ENCODE assay signal across 16 cellular contexts in genomic region chr2:69604026-69604678, GRCh38. TPM values are rescaled to one million over a fixed set of nuclear protein-coding genes. Genes with fewer than 3 reads are reported as not detected.
DNase-seq lines count a peak whose midpoint lies in the region; ATAC-seq and TF ChIP-seq lines count a peak whose summit lies in the region.
"Had no signal": no experiment of that assay in that cellular context is flagged by ENCODE, and none has a peak within 500 bp of the region (broad histone marks: within the 10 kb centered on the region; RNA-seq: fewer than 3 reads in every experiment).

No MANE protein-coding gene starts in this region.

- H3K9me3 Mint-ChIP-seq in CD4-positive, CD25-positive, alpha-beta regulatory T cell: peaks cover 0 to 5% (median 0%) of the 10 kb centered on the region in 7 donors

- H3K79me1 ChIP-seq in IMR-90 (ENCODE audit: low read depth in 1 of 2, low read length in 2 of 2): peaks cover 39 to 85% of the 10 kb centered on the region in 2 experiments

- H4K20me1 ChIP-seq in IMR-90 (ENCODE audit: insufficient read depth, low read length): peaks cover 69% of the 10 kb centered on the region

- H2BK20ac ChIP-seq in IMR-90 (ENCODE audit: low read depth, low read length): no peak overlapping the region

- no peak overlapping the region for H4K5ac ChIP-seq in IMR-90 (ENCODE audit: low read depth, low read length)

- H3K4me3 ChIP-seq in CD4-positive, CD25-positive, alpha-beta regulatory T cell (ENCODE audit: low read depth, low read length): peak overlapping the region; percentile 28
- H3K4me3 ChIP-seq in IMR-90 (ENCODE audit: insufficient read depth, low read depth, low read length): no peak overlapping the region
- no peak overlapping the region for H3K4me3 ChIP-seq in body of pancreas
- H3K4me3 ChIP-seq in mesodermal cell (ENCODE audit: extremely low read depth, insufficient read depth, low read length, poor library complexity, severe bottlenecking): no peak overlapping the region
- no peak overlapping the region for H3K4me3 ChIP-seq in uterus
- H3K4me3 ChIP-seq: coronary artery, stomach had no signal

- peak overlapping the region in 2 of 3 donors; percentile 37 to 39 for H3K27ac Mint-ChIP-seq in CD4-positive, CD25-positive, alpha-beta regulatory T cell

- H2AFZ ChIP-seq in IMR-90 (replicated peaks; ENCODE audit: low read length, poor library complexity): no peak overlapping the region

- no peak overlapping the region for H2BK120ac ChIP-seq in IMR-90 (ENCODE audit: low read depth, low read length)

- H3K36me3 Mint-ChIP-seq in CD4-positive, CD25-positive, alpha-beta regulatory T cell: peaks cover 41% of the 10 kb centered on the region

- H2BK5ac ChIP-seq in IMR-90 (ENCODE audit: low read depth, low read length, poor library complexity, severe bottlenecking): no peak overlapping the region

- H2BK15ac ChIP-seq in IMR-90 (ENCODE audit: low read depth, low read length): no peak overlapping the region

- H3K27ac ChIP-seq in CD4-positive, CD25-positive, alpha-beta regulatory T cell (ENCODE audit: insufficient read depth, low read length, poor library complexity, severe bottlenecking): no peak overlapping the region
- no peak overlapping the region for H3K27ac ChIP-seq in IMR-90 (ENCODE audit: insufficient read depth, low read length)
- peak overlapping the region; percentile 0 to 77 (median 64) for H3K27ac ChIP-seq in body of pancreas
- H3K27ac ChIP-seq in mesodermal cell (ENCODE audit: low read depth, low read length, severe bottlenecking): peak overlapping the region; percentile 7
- no peak overlapping the region for H3K27ac ChIP-seq in uterus

- H3K27me3 Mint-ChIP-seq in CD4-positive, CD25-positive, alpha-beta regulatory T cell: no peaks in the 10 kb centered on the region

- H2AK5ac ChIP-seq in IMR-90 (ENCODE audit: low read depth, low read length): 0 out of 2 replicates have a peak overlapping the region, but pooled peaks have one; percentile 19

- no peak overlapping the region for H3K18ac ChIP-seq in IMR-90 (ENCODE audit: low read depth, low read length)

- H3K4me2 ChIP-seq in IMR-90 (ENCODE audit: low read depth, low read length): no peak overlapping the region

- BruUV-seq in IMR-90 (replicated peaks; lab: Mats Ljungman, UMichigan): no TSS peak

- peaks cover 15% of the 10 kb centered on the region for H3K9me1 ChIP-seq in IMR-90 (ENCODE audit: insufficient read depth, low read length)

- POLR2A ChIA-PET in IMR-90 (lab: Charles Lee; ENCODE audit: unreplicated experiment): interaction anchor here (0.8 kb wide), 1 partner anchor 10 kb away, joined by 3 read pairs; no protein-coding TSS in a partner anchor

- peak overlapping the region in 3 of 4 donors; percentile 1 to 66 (median 3) for H3K4me3 Mint-ChIP-seq in CD4-positive, CD25-positive, alpha-beta regulatory T cell
- H3K4me3 Mint-ChIP-seq: activated T-cell treated with anti-CD3 and anti-CD28 coated beads, Interleukin-2, amount 50 U/mL, for 4 hours had no signal

- peaks cover 74 to 97% (median 77%) of the 10 kb centered on the region in 4 donors for H3K4me1 Mint-ChIP-seq in CD4-positive, CD25-positive, alpha-beta regulatory T cell

- no peak for TF ChIP-seq RAD21 in IMR-90 (IDR thresholded peaks at IDR 0.05; ENCODE audit: low read length)

- peak overlapping the region; percentile 23 for H2AK9ac ChIP-seq in IMR-90 (replicated peaks; ENCODE audit: low read depth, low read length, poor library complexity)

- H3K9ac ChIP-seq in IMR-90 (ENCODE audit: low read depth, low read length): no peak overlapping the region

- H3K23ac ChIP-seq in IMR-90 (ENCODE audit: low read depth, low read length): peak overlapping the region; percentile 24; the same call in 1 of the 2 replicates

- intact Hi-C loops in IMR-90 (cut with micrococcal nuclease): no loop called here
- intact Hi-C loops in body of pancreas (cut with DNase I): no loop called here
- intact Hi-C loops in uterus (cut with DNase I; ENCODE audit: low total_unique reads): no loop called here

- WGBS in IMR-90 (ENCODE audit: extremely low coverage in 2 of 2, insufficient read length in 1 of 2), 2 experiments: 75% methylated on average over 1 of the region's 6 CpGs; no CpG with 5 or more reads in 1 of the 2 experiments
- 42 to 45% methylated on average over 6 of the region's 6 CpGs for WGBS in body of pancreas, 2 donors
- WGBS in mesodermal cell (ENCODE audit: insufficient coverage in 2 of 2), 2 experiments: 91 to 100% methylated on average over 4 to 6 of the region's 6 CpGs

- TF ChIP-seq CTCF in IMR-90 (conservative IDR thresholded peaks at IDR 0.05; ENCODE audit: low read depth, low read length): no peak
- no peak for TF ChIP-seq CTCF in body of pancreas (IDR thresholded peaks at IDR 0.05)
- TF ChIP-seq CTCF in uterus (IDR thresholded peaks at IDR 0.05): no peak

- H3K56ac ChIP-seq in IMR-90 (ENCODE audit: extremely low read depth, insufficient read depth, low read length): no peak overlapping the region

- no peak for DNase-seq in CD4-positive, CD25-positive, alpha-beta regulatory T cell
- DNase-seq in IMR-90: peak; percentile 33
- DNase-seq in body of pancreas: peak; percentile 35 to 68 (median 42)
- no peak for DNase-seq in NCI-H2171 (lab: John Stamatoyannopoulos, UW)
- DNase-seq in uterus: no peak
- DNase-seq in NCI-H1694 treated with DMSO at 0.1 percent for 48 hours (lab: John Stamatoyannopoulos, UW): no peak
- DNase-seq in stimulated activated naive CD4-positive, alpha-beta T cell treated with Interleukin-2 at 50 U/mL for 16 hours (lab: John Stamatoyannopoulos, UW): no peak
- DNase-seq: activated CD4-positive, alpha-beta T cell treated with anti-CD3 and anti-CD28 coated beads, Interleukin-2, amount 50 U/mL, for 1 hour; activated T-cell treated with anti-CD3 and anti-CD28 coated beads, Interleukin-2, amount 50 U/mL, for 4 hours; NCI-H1105 treated with DMSO at 0.1 percent for 48 hours; NCI-H345; SHP77 treated with DMSO at 0.1 percent for 48 hours; stimulated activated CD4-positive, alpha-beta T cell treated with anti-CD3 and anti-CD28 coated beads, Interleukin-12 subunit alpha, Interleukin-12 subunit beta, amount 100 ng/mL, for 4 hours; stomach had no signal

- no peaks in the 10 kb centered on the region for H3K27me3 ChIP-seq in CD4-positive, CD25-positive, alpha-beta regulatory T cell (ENCODE audit: control insufficient read depth, insufficient read depth, low read length)
- H3K27me3 ChIP-seq in IMR-90 (ENCODE audit: control insufficient read depth, insufficient read depth, low read length) (no peaks in the 10 kb centered on the region), body of pancreas (no peaks in the 10 kb centered on the region), uterus (no peaks in the 10 kb centered on the region)
- H3K27me3 ChIP-seq: stomach had no signal

- H3K14ac ChIP-seq in IMR-90 (replicated peaks; ENCODE audit: low read depth, low read length): peak overlapping the region; percentile 17

- CTCF ChIA-PET in IMR-90 (lab: Yijun Ruan, JAX): interaction anchor here (1.1 kb wide), 1 partner anchor 10 kb away, joined by 3 read pairs; no protein-coding TSS in a partner anchor

- H3K4me1 ChIP-seq in CD4-positive, CD25-positive, alpha-beta regulatory T cell (ENCODE audit: control insufficient read depth, insufficient read depth, low read length, poor library complexity, severe bottlenecking): peaks cover 65% of the 10 kb centered on the region
- H3K4me1 ChIP-seq in IMR-90 (ENCODE audit: control insufficient read depth, insufficient read depth, low read length) (peaks cover 13% of the 10 kb centered on the region), body of pancreas (peaks cover 36% of the 10 kb centered on the region), mesodermal cell (ENCODE audit: control insufficient read depth, insufficient read depth, low read length, poor library complexity, severe bottlenecking) (peaks cover 31% of the 10 kb centered on the region), uterus (no peaks in the 10 kb centered on the region)

- no peak overlapping the region for H4K91ac ChIP-seq in IMR-90 (ENCODE audit: insufficient read depth, low read depth, low read length)

- no peak overlapping the region for H3K4ac ChIP-seq in IMR-90 (ENCODE audit: low read depth, low read length)

- in situ Hi-C loops in IMR-90 (cut with MboI; ENCODE audit: low sequenced_read_pairs): no loop called here

- H3K36me3 ChIP-seq in CD4-positive, CD25-positive, alpha-beta regulatory T cell (ENCODE audit: control insufficient read depth, insufficient read depth, low read length): peaks cover 18% of the 10 kb centered on the region
- H3K36me3 ChIP-seq in IMR-90 (ENCODE audit: control insufficient read depth, insufficient read depth, low read length): no peaks in the 10 kb centered on the region
- H3K36me3 ChIP-seq in body of pancreas (replicated peaks in 1 of 2; ENCODE audit: insufficient read depth in 1 of 2, low read depth in 2 of 2): no peaks in the 10 kb centered on the region
- H3K36me3 ChIP-seq in mesodermal cell (ENCODE audit: control insufficient read depth, insufficient read depth, low read length): peaks cover 18% of the 10 kb centered on the region
- no peaks in the 10 kb centered on the region for H3K36me3 ChIP-seq in uterus
- H3K36me3 ChIP-seq: stomach had no signal

- no peak for TF ChIP-seq POLR2A in IMR-90 (IDR thresholded peaks at IDR 0.05; ENCODE audit: low read depth, low read length)
- peak in 1 of 3 donors; percentile 1 for TF ChIP-seq POLR2A in body of pancreas (IDR thresholded peaks at IDR 0.05)
- no peak for TF ChIP-seq POLR2A in uterus (IDR thresholded peaks at IDR 0.05)

- no peak for ATAC-seq in CD4-positive, CD25-positive, alpha-beta regulatory T cell (ENCODE audit: low read depth in 2 of 2)
- no peak for ATAC-seq in IMR-90 (ENCODE audit: low read depth)
- peak; percentile 88 for ATAC-seq in body of pancreas

- no peaks in the 10 kb centered on the region for H3K9me3 ChIP-seq in CD4-positive, CD25-positive, alpha-beta regulatory T cell (ENCODE audit: control insufficient read depth in 2 of 2, low read length in 2 of 2)
- no peaks in the 10 kb centered on the region for H3K9me3 ChIP-seq in IMR-90 (ENCODE audit: control insufficient read depth, insufficient read depth, low read length)
- no peaks in the 10 kb centered on the region for H3K9me3 ChIP-seq in body of pancreas
- H3K9me3 ChIP-seq in mesodermal cell (ENCODE audit: control insufficient read depth, low read length): peaks cover 19% of the 10 kb centered on the region
- no peaks in the 10 kb centered on the region for H3K9me3 ChIP-seq in uterus
- H3K9me3 ChIP-seq: stomach had no signal

- no peak overlapping the region for H4K8ac ChIP-seq in IMR-90 (ENCODE audit: low read depth in 2 of 2, low read length in 2 of 2)

- dilution Hi-C loops in IMR-90 (cut with HindIII; ENCODE audit: low sequenced_read_pairs, unreplicated experiment): no loop called here

RNA-seq across cellular contexts. Expression of gene AAK1, which starts 39.4 kb away (rescaled TPM):
- total RNA-seq in CD4-positive, CD25-positive, alpha-beta regulatory T cell: 258 TPM
- polyA plus RNA-seq in CD4-positive, CD25-positive, alpha-beta regulatory T cell: 10 to 100 TPM; 70.7 to 99.5 (median 72.4) TPM
- total RNA-seq in IMR-90 (2012; rRNA removed) (26.5 and 34.7 TPM in 2 replicates), body of pancreas (10 to 100 TPM; 44.6 to 60.0 TPM), uterus (10 to 100 TPM; 13.1 to 66.3 (median 32.5) TPM)
- 21.9 and 22.1 TPM in 2 replicates for polyA plus RNA-seq in IMR-90 (2012; rRNA removed)
- 10.2 and 11.0 TPM in 2 replicates for polyA plus RNA-seq in IMR-90 (2012; cell fraction: cytosol; rRNA removed)
- polyA plus RNA-seq in IMR-90 (2012; cell fraction: nucleus; rRNA removed; ENCODE audit: low replicate concordance): 18.0 and 36.8 TPM in 2 replicates
- 35.3 TPM for polyA plus RNA-seq in mesodermal cell (2013, experiment 1 of 2)
- 32.6 TPM for polyA plus RNA-seq in mesodermal cell (2013, experiment 2 of 2)

Comparison
In these comparisons a context has a peak if more than half of its experiments do, and no peak if none do; other contexts are left out.
1. DNase-seq: peak in IMR-90 (single experiment) and body of pancreas (4 of 4); none in CD4-positive, CD25-positive, alpha-beta regulatory T cell (0 of 3), NCI-H2171 (single experiment), uterus (0 of 2), NCI-H1694 treated with DMSO at 0.1 percent for 48 hours (single experiment) and stimulated activated naive CD4-positive, alpha-beta T cell treated with Interleukin-2 at 50 U/mL for 16 hours (single experiment).
2. H3K27ac ChIP-seq: peak in body of pancreas (4 of 4) and mesodermal cell (single experiment); none in CD4-positive, CD25-positive, alpha-beta regulatory T cell (single experiment), IMR-90 (single experiment) and uterus (0 of 2).